In the genomic region with DNA sequence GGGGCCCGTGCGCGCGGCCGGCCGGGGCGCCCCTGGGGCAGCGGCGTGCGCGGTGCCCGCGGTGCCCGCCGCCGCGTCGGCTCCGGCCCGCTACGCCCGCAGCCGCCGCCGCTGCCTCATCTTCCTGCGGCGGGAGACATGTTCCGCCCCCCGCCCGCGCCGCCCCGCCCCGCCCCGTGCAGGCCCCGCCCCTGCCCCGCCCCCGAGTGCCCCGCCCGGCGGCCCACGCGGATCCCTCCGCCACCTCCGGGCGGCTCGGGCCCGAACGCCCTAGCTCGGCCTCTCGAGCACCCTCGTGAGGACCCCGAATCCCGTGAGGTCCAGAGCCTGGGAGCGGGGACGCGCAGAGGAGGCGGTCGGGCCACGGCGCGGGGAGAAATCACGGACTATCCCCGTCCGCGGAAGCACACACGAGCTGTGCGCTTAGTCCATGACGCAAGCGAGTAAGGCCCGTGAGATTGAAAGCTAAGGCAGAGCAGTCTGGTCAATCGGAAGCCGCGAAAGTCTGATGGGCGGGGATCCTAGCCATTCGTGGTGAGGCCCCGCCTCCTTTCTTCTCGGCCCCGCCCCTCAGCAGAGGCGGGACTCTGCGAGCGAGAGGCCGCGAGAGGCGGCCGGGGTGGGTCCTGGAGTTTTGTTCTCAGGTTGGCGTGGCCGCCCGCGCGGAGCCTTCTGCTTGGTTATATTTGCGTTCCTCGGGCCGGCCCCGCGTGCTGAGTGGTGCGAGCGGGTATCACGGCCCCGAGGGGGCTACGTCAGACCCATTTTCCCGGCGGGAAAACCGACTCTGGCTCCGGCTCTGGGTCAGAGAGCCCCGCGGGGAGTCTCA, we compare ENCODE assay signal across 1 cellular context.
TF ChIP-seq lines count a peak whose summit lies in the region.

TCF3 (minus strand) TSS at position 145 of the 829 bp plus-strand sequence. CDS start 2,367 bp downstream, outside the sequence.

TF ChIP-seq in HEK293, 187 proteins besides CTCF, POLR2A, EP300 and RAD21 (continued from another document and continues in another):
- TF ChIP-seq ZNF501 (tag by site-specific recombination; IDR thresholded peaks at IDR 0.05) (0 out of 2 replicates have a peak, but pooled peaks have one; percentile 74), ZNF324 (tag by site-specific recombination; IDR thresholded peaks at IDR 0.05) (peak; percentile 99), ZNF792 (tag by site-specific recombination; IDR thresholded peaks at IDR 0.05) (no peak), ZNF621 (tag by site-specific recombination; IDR thresholded peaks at IDR 0.05) (0 out of 2 replicates have a peak, but pooled peaks have one; percentile 74), ZNF664 (tag by site-specific recombination; IDR thresholded peaks at IDR 0.05) (0 out of 2 replicates have a peak, but pooled peaks have one; percentile 9), ZNF521 (tag by site-specific recombination; IDR thresholded peaks at IDR 0.05) (no peak), SCRT1 (tag by site-specific recombination; IDR thresholded peaks at IDR 0.05; ENCODE audit: borderline replicate concordance) (no peak), ZSCAN5A (tag by site-specific recombination; IDR thresholded peaks at IDR 0.05) (peak; percentile 21; the same call in 1 of the 2 replicates), ZNF692 (tag by site-specific recombination; IDR thresholded peaks at IDR 0.05) (peak; percentile 95), ZNF596 (tag by site-specific recombination; IDR thresholded peaks at IDR 0.05) (no peak), ZNF747 (tag by site-specific recombination; IDR thresholded peaks at IDR 0.05) (no peak), ZNF10 (tag by site-specific recombination; IDR thresholded peaks at IDR 0.05) (no peak), ZFP3 (tag by site-specific recombination; IDR thresholded peaks at IDR 0.05; ENCODE audit: low read depth) (no peak), SP7 (tag by site-specific recombination; IDR thresholded peaks at IDR 0.05) (peak; percentile 97), ZNF433 (tag by site-specific recombination; IDR thresholded peaks at IDR 0.05; ENCODE audit: low read depth) (no peak), ZNF645 (tag by site-specific recombination; IDR thresholded peaks at IDR 0.05) (peak; percentile 87; the same call in 1 of the 2 replicates), ZNF2 (tag by site-specific recombination; IDR thresholded peaks at IDR 0.05) (peak; percentile 87), ZNF768 (tag by site-specific recombination; IDR thresholded peaks at IDR 0.05) (no peak), ZNF394 (tag by site-specific recombination; IDR thresholded peaks at IDR 0.05; ENCODE audit: borderline replicate concordance) (peak; percentile 73; the same call in 1 of the 2 replicates), SETDB1 (IDR thresholded peaks at IDR 0.05; ENCODE audit: insufficient read length, low read length) (no peak), ZNF140 (tag by site-specific recombination; IDR thresholded peaks at IDR 0.05) (no peak), ZSCAN18 (tag by site-specific recombination; IDR thresholded peaks at IDR 0.05) (peak; percentile 98), ZNF132 (tag by site-specific recombination; IDR thresholded peaks at IDR 0.05; ENCODE audit: borderline replicate concordance) (no peak), ZNF211 (tag by site-specific recombination; IDR thresholded peaks at IDR 0.05; ENCODE audit: low read depth) (no peak), TCF7L2 (IDR thresholded peaks at IDR 0.05; ENCODE audit: borderline replicate concordance, low read depth, low read length) (no peak), ZBTB8A (tag by site-specific recombination; IDR thresholded peaks at IDR 0.05) (peak; percentile 77), MZF1 (tag by site-specific recombination; IDR thresholded peaks at IDR 0.05; ENCODE audit: borderline replicate concordance) (no peak), ZNF280C (tag by site-specific recombination; IDR thresholded peaks at IDR 0.05) (no peak), ZNF202 (tag by site-specific recombination; IDR thresholded peaks at IDR 0.05; ENCODE audit: borderline replicate concordance) (no peak)
- TF ChIP-seq, protein P1, sequence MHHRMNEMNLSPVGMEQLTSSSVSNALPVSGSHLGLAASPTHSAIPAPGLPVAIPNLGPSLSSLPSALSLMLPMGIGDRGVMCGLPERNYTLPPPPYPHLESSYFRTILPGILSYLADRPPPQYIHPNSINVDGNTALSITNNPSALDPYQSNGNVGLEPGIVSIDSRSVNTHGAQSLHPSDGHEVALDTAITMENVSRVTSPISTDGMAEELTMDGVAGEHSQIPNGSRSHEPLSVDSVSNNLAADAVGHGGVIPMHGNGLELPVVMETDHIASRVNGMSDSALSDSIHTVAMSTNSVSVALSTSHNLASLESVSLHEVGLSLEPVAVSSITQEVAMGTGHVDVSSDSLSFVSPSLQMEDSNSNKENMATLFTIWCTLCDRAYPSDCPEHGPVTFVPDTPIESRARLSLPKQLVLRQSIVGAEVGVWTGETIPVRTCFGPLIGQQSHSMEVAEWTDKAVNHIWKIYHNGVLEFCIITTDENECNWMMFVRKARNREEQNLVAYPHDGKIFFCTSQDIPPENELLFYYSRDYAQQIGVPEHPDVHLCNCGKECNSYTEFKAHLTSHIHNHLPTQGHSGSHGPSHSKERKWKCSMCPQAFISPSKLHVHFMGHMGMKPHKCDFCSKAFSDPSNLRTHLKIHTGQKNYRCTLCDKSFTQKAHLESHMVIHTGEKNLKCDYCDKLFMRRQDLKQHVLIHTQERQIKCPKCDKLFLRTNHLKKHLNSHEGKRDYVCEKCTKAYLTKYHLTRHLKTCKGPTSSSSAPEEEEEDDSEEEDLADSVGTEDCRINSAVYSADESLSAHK (tag by site-specific recombination; IDR thresholded peaks at IDR 0.05): peak; percentile 74
- TF ChIP-seq, protein P2, sequence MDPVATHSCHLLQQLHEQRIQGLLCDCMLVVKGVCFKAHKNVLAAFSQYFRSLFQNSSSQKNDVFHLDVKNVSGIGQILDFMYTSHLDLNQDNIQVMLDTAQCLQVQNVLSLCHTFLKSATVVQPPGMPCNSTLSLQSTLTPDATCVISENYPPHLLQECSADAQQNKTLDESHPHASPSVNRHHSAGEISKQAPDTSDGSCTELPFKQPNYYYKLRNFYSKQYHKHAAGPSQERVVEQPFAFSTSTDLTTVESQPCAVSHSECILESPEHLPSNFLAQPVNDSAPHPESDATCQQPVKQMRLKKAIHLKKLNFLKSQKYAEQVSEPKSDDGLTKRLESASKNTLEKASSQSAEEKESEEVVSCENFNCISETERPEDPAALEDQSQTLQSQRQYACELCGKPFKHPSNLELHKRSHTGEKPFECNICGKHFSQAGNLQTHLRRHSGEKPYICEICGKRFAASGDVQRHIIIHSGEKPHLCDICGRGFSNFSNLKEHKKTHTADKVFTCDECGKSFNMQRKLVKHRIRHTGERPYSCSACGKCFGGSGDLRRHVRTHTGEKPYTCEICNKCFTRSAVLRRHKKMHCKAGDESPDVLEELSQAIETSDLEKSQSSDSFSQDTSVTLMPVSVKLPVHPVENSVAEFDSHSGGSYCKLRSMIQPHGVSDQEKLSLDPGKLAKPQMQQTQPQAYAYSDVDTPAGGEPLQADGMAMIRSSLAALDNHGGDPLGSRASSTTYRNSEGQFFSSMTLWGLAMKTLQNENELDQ (tag by site-specific recombination; IDR thresholded peaks at IDR 0.05; ENCODE audit: low read depth): no peak
- TF ChIP-seq, protein P3, sequence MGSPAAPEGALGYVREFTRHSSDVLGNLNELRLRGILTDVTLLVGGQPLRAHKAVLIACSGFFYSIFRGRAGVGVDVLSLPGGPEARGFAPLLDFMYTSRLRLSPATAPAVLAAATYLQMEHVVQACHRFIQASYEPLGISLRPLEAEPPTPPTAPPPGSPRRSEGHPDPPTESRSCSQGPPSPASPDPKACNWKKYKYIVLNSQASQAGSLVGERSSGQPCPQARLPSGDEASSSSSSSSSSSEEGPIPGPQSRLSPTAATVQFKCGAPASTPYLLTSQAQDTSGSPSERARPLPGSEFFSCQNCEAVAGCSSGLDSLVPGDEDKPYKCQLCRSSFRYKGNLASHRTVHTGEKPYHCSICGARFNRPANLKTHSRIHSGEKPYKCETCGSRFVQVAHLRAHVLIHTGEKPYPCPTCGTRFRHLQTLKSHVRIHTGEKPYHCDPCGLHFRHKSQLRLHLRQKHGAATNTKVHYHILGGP (tag by site-specific recombination; IDR thresholded peaks at IDR 0.05): 0 out of 2 replicates have a peak, but pooled peaks have one; percentile 48
- TF ChIP-seq, protein P4, sequence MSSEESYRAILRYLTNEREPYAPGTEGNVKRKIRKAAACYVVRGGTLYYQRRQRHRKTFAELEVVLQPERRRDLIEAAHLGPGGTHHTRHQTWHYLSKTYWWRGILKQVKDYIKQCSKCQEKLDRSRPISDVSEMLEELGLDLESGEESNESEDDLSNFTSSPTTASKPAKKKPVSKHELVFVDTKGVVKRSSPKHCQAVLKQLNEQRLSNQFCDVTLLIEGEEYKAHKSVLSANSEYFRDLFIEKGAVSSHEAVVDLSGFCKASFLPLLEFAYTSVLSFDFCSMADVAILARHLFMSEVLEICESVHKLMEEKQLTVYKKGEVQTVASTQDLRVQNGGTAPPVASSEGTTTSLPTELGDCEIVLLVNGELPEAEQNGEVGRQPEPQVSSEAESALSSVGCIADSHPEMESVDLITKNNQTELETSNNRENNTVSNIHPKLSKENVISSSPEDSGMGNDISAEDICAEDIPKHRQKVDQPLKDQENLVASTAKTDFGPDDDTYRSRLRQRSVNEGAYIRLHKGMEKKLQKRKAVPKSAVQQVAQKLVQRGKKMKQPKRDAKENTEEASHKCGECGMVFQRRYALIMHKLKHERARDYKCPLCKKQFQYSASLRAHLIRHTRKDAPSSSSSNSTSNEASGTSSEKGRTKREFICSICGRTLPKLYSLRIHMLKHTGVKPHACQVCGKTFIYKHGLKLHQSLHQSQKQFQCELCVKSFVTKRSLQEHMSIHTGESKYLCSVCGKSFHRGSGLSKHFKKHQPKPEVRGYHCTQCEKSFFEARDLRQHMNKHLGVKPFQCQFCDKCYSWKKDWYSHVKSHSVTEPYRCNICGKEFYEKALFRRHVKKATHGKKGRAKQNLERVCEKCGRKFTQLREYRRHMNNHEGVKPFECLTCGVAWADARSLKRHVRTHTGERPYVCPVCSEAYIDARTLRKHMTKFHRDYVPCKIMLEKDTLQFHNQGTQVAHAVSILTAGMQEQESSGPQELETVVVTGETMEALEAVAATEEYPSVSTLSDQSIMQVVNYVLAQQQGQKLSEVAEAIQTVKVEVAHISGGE (tag by site-specific recombination; conservative IDR thresholded peaks at IDR 0.05; ENCODE audit: low read depth): peak; percentile 55
